Comparison of ENCODE assay signal across 1 cellular context in the genomic region with DNA sequence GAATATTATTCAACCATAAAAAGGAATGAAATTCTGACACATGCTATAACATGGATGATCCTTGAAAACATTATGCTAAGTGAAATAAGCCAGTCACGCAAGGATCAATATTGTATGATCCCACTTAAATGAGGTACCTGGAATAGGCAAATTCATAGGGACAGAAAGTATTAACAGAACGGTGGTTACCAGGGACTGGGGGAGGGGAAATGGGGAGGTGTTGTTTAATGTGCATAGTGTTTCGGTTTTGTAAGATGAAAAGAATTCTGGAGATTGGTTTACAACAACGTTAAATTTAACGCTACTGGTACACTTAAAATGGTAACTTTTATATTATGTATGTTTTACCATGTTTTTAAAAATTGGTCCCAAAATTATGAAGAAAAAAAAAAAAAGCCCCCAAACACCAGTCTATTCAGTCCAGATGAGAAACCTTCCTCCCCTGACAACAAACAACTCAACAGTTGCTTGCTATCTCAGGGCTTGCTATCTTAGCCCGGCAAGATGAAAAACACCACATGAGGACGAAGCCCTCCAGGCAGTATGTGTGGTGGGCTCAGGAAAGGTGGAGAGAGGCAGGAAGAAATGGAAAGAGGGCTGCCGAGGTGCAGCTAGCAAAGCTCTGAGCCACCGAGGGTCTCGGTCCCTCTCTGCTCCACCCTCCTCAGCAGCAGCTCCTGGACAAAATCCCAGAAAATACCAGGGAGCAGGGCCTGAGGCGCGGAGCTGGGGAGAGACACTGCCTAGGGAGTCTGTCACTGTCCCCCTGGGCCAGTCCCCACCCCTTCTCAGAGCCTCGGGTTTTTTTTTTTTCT.
A peak's percentile ranks its signal among the peaks of the same experiment; 100 is the strongest.
TF ChIP-seq lines count a peak whose summit lies in the region.

No MANE protein-coding gene starts in this region.

TF ChIP-seq in GM12878, 131 proteins besides CTCF, POLR2A, EP300 and RAD21:
- TF ChIP-seq, protein P1, sequence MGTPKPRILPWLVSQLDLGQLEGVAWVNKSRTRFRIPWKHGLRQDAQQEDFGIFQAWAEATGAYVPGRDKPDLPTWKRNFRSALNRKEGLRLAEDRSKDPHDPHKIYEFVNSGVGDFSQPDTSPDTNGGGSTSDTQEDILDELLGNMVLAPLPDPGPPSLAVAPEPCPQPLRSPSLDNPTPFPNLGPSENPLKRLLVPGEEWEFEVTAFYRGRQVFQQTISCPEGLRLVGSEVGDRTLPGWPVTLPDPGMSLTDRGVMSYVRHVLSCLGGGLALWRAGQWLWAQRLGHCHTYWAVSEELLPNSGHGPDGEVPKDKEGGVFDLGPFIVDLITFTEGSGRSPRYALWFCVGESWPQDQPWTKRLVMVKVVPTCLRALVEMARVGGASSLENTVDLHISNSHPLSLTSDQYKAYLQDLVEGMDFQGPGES (IDR thresholded peaks at IDR 0.05) = peak; percentile 32; the same call in 1 of the 2 replicates
- TF ChIP-seq TARDBP (IDR thresholded peaks at IDR 0.05; ENCODE audit: borderline replicate concordance) (no peak), MTA3 (IDR thresholded peaks at IDR 0.05; ENCODE audit: borderline replicate concordance, low read length) (peak; percentile 24; the same call in 1 of the 2 replicates), LARP7 (IDR thresholded peaks at IDR 0.05) (no peak), ZNF384 (IDR thresholded peaks at IDR 0.05; ENCODE audit: borderline replicate concordance, low read depth, low read length) (peak; percentile 92), ZZZ3 (IDR thresholded peaks at IDR 0.05; ENCODE audit: control insufficient read depth, insufficient read length, low read depth) (no peak), SUZ12 (IDR thresholded peaks at IDR 0.05; ENCODE audit: unreplicated experiment) (no peak), PML (IDR thresholded peaks at IDR 0.05; ENCODE audit: low read length) (peak; percentile 38; the same call in 1 of the 2 replicates), HSF1 (IDR thresholded peaks at IDR 0.05; ENCODE audit: low read depth, low read length) (no peak), MAX (IDR thresholded peaks at IDR 0.05; ENCODE audit: low read depth, low read length) (no peak), CHD2 (IDR thresholded peaks at IDR 0.05; ENCODE audit: borderline replicate concordance, low read depth, low read length) (no peak), BRCA1 (IDR thresholded peaks at IDR 0.05; ENCODE audit: low read depth, low read length) (no peak), KLF5 (IDR thresholded peaks at IDR 0.05; ENCODE audit: partially characterized antibody) (peak; percentile 35), HCFC1 (IDR thresholded peaks at IDR 0.05; ENCODE audit: low read length) (no peak), IRF4 (IDR thresholded peaks at IDR 0.05; ENCODE audit: low read depth, low read length) (no peak), YBX1 (IDR thresholded peaks at IDR 0.05) (no peak), SMAD5 (IDR thresholded peaks at IDR 0.05; ENCODE audit: low read depth) (no peak), CREM (IDR thresholded peaks at IDR 0.05; ENCODE audit: low read depth) (no peak), CREB1 (IDR thresholded peaks at IDR 0.05; ENCODE audit: low read depth) (no peak), STAT3 (IDR thresholded peaks at IDR 0.05; ENCODE audit: low read depth, low read length) (no peak), CBX3 (IDR thresholded peaks at IDR 0.05; ENCODE audit: borderline replicate concordance, low read depth) (no peak), MTA2 (IDR thresholded peaks at IDR 0.05; ENCODE audit: low read depth) (no peak), RUNX3 (IDR thresholded peaks at IDR 0.05; ENCODE audit: low read length) (0 out of 2 replicates have a peak, but pooled peaks have one; percentile 19), RFX5 (IDR thresholded peaks at IDR 0.05; ENCODE audit: low read depth, low read length) (no peak), ZNF274 (IDR thresholded peaks at IDR 0.05; ENCODE audit: insufficient read depth, insufficient read length) (no peak), NFIC (IDR thresholded peaks at IDR 0.05; ENCODE audit: low read depth, low read length) (no peak), BACH1 (IDR thresholded peaks at IDR 0.05; ENCODE audit: borderline replicate concordance) (no peak), E2F8 (IDR thresholded peaks at IDR 0.05; ENCODE audit: low read depth, partially characterized antibody) (no peak), E4F1 (IDR thresholded peaks at IDR 0.05; ENCODE audit: borderline replicate concordance, partially characterized antibody) (no peak), CHD1 (IDR thresholded peaks at IDR 0.05; ENCODE audit: low read depth, low read length) (no peak), MYC (IDR thresholded peaks at IDR 0.05; ENCODE audit: insufficient read depth, insufficient read length, insufficient replicate concordance, low read length, severe bottlenecking) (no peak), HDGF (IDR thresholded peaks at IDR 0.05) (0 out of 2 replicates have a peak, but pooled peaks have one; percentile 56), USF1 (IDR thresholded peaks at IDR 0.05; ENCODE audit: borderline replicate concordance, extremely low read length, insufficient read depth, low read depth, low read length) (no peak), POLR2AphosphoS2 (IDR thresholded peaks at IDR 0.05; ENCODE audit: low read depth, low read length) (no peak), FOXM1 (IDR thresholded peaks at IDR 0.05; ENCODE audit: low read depth, low read length) (no peak), IKZF1 (conservative IDR thresholded peaks at IDR 0.05) (no peak), MEF2B (IDR thresholded peaks at IDR 0.05; ENCODE audit: partially characterized antibody, poor library complexity, severe bottlenecking) (no peak), PKNOX1 (IDR thresholded peaks at IDR 0.05) (peak; percentile 31; the same call in 1 of the 2 replicates), STAT1 (conservative IDR thresholded peaks at IDR 0.05) (no peak), NBN (IDR thresholded peaks at IDR 0.05) (0 out of 2 replicates have a peak, but pooled peaks have one; percentile 35), ZBTB40 (IDR thresholded peaks at IDR 0.05; ENCODE audit: borderline replicate concordance) (no peak)
- TF ChIP-seq, protein P2, sequence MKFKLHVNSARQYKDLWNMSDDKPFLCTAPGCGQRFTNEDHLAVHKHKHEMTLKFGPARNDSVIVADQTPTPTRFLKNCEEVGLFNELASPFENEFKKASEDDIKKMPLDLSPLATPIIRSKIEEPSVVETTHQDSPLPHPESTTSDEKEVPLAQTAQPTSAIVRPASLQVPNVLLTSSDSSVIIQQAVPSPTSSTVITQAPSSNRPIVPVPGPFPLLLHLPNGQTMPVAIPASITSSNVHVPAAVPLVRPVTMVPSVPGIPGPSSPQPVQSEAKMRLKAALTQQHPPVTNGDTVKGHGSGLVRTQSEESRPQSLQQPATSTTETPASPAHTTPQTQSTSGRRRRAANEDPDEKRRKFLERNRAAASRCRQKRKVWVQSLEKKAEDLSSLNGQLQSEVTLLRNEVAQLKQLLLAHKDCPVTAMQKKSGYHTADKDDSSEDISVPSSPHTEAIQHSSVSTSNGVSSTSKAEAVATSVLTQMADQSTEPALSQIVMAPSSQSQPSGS (IDR thresholded peaks at IDR 0.05; ENCODE audit: low read length) = no peak
